8 cellular contexts compared by ENCODE assay signal in the genomic region with DNA sequence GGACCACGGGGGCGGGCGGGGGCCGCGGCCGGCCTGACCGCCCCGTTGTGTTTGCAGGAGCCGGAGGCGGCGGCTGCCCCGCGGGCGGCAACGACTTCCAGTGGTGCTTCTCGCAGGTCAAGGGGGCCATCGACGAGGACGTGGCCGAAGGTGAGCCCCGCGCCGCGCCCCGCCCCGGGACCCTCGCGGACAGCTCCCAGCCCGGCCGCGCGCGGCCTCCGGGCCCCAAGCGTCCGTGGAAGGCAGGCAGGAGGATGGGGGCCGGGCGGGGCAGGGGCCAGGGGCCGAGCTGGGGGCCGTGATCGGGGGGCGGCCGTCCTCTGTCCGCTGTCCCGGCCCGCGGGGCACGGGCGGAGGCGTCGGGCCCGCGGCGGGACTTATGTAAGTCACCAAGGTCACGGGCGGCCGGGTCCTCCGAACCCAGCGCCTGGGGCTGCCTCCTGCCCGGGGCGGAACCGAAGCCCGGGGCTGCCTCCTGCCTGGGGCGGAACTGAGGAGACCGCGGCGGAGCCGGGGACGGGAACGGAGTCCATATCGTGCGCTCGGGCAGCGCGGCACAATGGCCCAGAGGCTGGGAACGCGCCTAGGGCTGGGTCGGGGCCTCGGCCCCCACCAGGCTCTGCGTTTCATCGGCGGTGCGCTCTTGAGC. TPM values are rescaled to one million over a fixed set of nuclear protein-coding genes. Genes with fewer than 3 reads are reported as not detected.
DNase-seq lines count a peak whose midpoint lies in the region; ATAC-seq and TF ChIP-seq lines count a peak whose summit lies in the region.

No MANE protein-coding gene starts in this region.

- peak overlapping the region; percentile 89 for H3K4me3 Mint-ChIP-seq in activated naive CD8-positive, alpha-beta T cell treated with anti-CD3 and anti-CD28 coated beads, Interleukin-2, amount 10 ng/mL, durations not matched to agents 7 days and 5 days

- no peaks in the 10 kb centered on the region for H3K27me3 ChIP-seq in Peyer's patch
- no peaks in the 10 kb centered on the region for H3K27me3 ChIP-seq in right atrium auricular region

- peaks cover 13% of the 10 kb centered on the region for H3K27me3 Mint-ChIP-seq in activated naive CD8-positive, alpha-beta T cell treated with anti-CD3 and anti-CD28 coated beads, Interleukin-2, amount 10 ng/mL, durations not matched to agents 7 days and 5 days

- no peaks in the 10 kb centered on the region for H3K9me3 ChIP-seq in Peyer's patch
- H3K9me3 ChIP-seq in right atrium auricular region: no peaks in the 10 kb centered on the region

- H3K27ac Mint-ChIP-seq in activated naive CD8-positive, alpha-beta T cell treated with anti-CD3 and anti-CD28 coated beads, Interleukin-2, amount 10 ng/mL, durations not matched to agents 7 days and 5 days: peak overlapping the region; percentile 88

- H3K4me3 ChIP-seq in Peyer's patch: peak overlapping the region; percentile 81 to 98 (median 92)
- peak overlapping the region; percentile 76 to 90 for H3K4me3 ChIP-seq in right atrium auricular region
- H3K4me3 ChIP-seq in retinal pigment epithelial cell (ENCODE audit: low read length): peak overlapping the region; percentile 77

- no peaks in the 10 kb centered on the region for H3K9me3 Mint-ChIP-seq in activated naive CD8-positive, alpha-beta T cell treated with anti-CD3 and anti-CD28 coated beads, Interleukin-2, amount 10 ng/mL, durations not matched to agents 7 days and 5 days

- peaks cover 62% of the 10 kb centered on the region for H3K4me1 Mint-ChIP-seq in activated naive CD8-positive, alpha-beta T cell treated with anti-CD3 and anti-CD28 coated beads, Interleukin-2, amount 10 ng/mL, durations not matched to agents 7 days and 5 days

- DNase-seq in NCI-H2227 (lab: John Stamatoyannopoulos, UW; ENCODE audit: unreplicated experiment) (peak; percentile 45), NCI-H2227 treated with DMSO at 0.1 percent for 48 hours (lab: John Stamatoyannopoulos, UW) (no peak), Peyer's patch (peak; percentile 63 to 86 (median 85)), right atrium auricular region (ENCODE audit: low spot score) (no peak), retinal pigment epithelial cell (ENCODE audit: low read depth) (no peak), GM19240 (ENCODE audit: insufficient read length, low spot score) (no peak)
- peak; percentile 75 for DNase-seq in activated naive CD8-positive, alpha-beta T cell treated with anti-CD3 and anti-CD28 coated beads, Interleukin-2, amount 10 ng/mL, durations not matched to agents 7 days and 5 days

- peak; percentile 51 to 70 for TF ChIP-seq POLR2A in Peyer's patch (IDR thresholded peaks at IDR 0.05)

- H3K36me3 ChIP-seq in Peyer's patch (peaks cover 0 to 8% (median 0%) of the 10 kb centered on the region in 3 donors), right atrium auricular region (peaks cover 6% of the 10 kb centered on the region)

- ATAC-seq in HG02884 (IDR thresholded peaks at IDR 0.05; ENCODE audit: unreplicated experiment): peak; percentile 18
- peak; percentile 16 for ATAC-seq in activated naive CD8-positive, alpha-beta T cell treated with anti-CD3 and anti-CD28 coated beads, Interleukin-2, amount 10 ng/mL, durations not matched to agents 7 days and 5 days (ENCODE audit: low read depth)

- peaks cover 8% of the 10 kb centered on the region for H3K36me3 Mint-ChIP-seq in activated naive CD8-positive, alpha-beta T cell treated with anti-CD3 and anti-CD28 coated beads, Interleukin-2, amount 10 ng/mL, durations not matched to agents 7 days and 5 days

- POLR2A ChIA-PET in activated naive CD8-positive, alpha-beta T cell treated with anti-CD3 and anti-CD28 coated beads, Interleukin-2, amount 10 ng/mL, durations not matched to agents 7 days and 5 days (lab: Charles Lee): interaction anchor here (0.6 to 2.6 kb wide), 6 partner anchors 10 to 80 kb away, joined by 3 to 11 read pairs (median 4); partner anchors contain the start of gene BNIP3

- H3K27ac ChIP-seq in Peyer's patch (peak overlapping the region; percentile 95 to 99 (median 97)), right atrium auricular region (peak overlapping the region; percentile 93 to 95)

- TF ChIP-seq CTCF in Peyer's patch (IDR thresholded peaks at IDR 0.05): no peak
- no peak for TF ChIP-seq CTCF in right atrium auricular region (IDR thresholded peaks at IDR 0.05)
- no peak for TF ChIP-seq CTCF in retinal pigment epithelial cell (conservative IDR thresholded peaks at IDR 0.05; ENCODE audit: low read depth, low read length)

- H3K4me1 ChIP-seq in Peyer's patch: peaks cover 0 to 36% (median 16%) of the 10 kb centered on the region in 4 donors
- peaks cover 0 to 45% of the 10 kb centered on the region in 2 donors for H3K4me1 ChIP-seq in right atrium auricular region

RNA-seq across cellular contexts. Expression of gene PPP2R2D, which starts 0.5 kb away (rescaled TPM):
- total RNA-seq in Peyer's patch (10 to 100 TPM; 34.3 to 87.5 (median 48.5) TPM), right atrium auricular region (10 to 100 TPM; 23.8 to 30.6 TPM)
- 10 to 100 TPM; 39.9 to 45.6 TPM for total RNA-seq in activated naive CD8-positive, alpha-beta T cell treated with anti-CD3 and anti-CD28 coated beads, Interleukin-2, amount 10 ng/mL, durations not matched to agents 7 days and 5 days

Comparison
In these comparisons a context has a peak if more than half of its experiments do, and no peak if none do; other contexts are left out.
1. DNase-seq: peak in NCI-H2227 (single experiment), Peyer's patch (3 of 3) and activated naive CD8-positive, alpha-beta T cell treated with anti-CD3 and anti-CD28 coated beads, Interleukin-2, amount 10 ng/mL, durations not matched to agents 7 days and 5 days (single experiment); none in NCI-H2227 treated with DMSO at 0.1 percent for 48 hours (single experiment), right atrium auricular region (single experiment), retinal pigment epithelial cell (single experiment) and GM19240 (single experiment).
2. Peak in every context shown above with its lines, with median percentiles within 50 percentile points of each other: H3K4me3 ChIP-seq.